In genomic region chr5:45225571-45226031, GRCh38 we compare ENCODE assay signal across 28 cellular contexts.
A peak's percentile ranks its signal among the peaks of the same experiment; 100 is the strongest.
DNase-seq lines count a peak whose midpoint lies in the region; ATAC-seq and TF ChIP-seq lines count a peak whose summit lies in the region.
"Had no signal": no experiment of that assay in that cellular context is flagged by ENCODE, and none has a peak within 500 bp of the region (broad histone marks: within the 10 kb centered on the region; RNA-seq: fewer than 3 reads in every experiment).

No MANE protein-coding gene starts in this region.

- no peaks in the 10 kb centered on the region for H3K79me2 ChIP-seq in HCT116 (ENCODE audit: insufficient read depth, low read length)

- no peak for TF ChIP-seq POLR2A in HCT116 (IDR thresholded peaks at IDR 0.05; ENCODE audit: borderline replicate concordance, extremely low read depth, insufficient read depth, insufficient read length)

- no peaks in the 10 kb centered on the region for H3K36me3 ChIP-seq in HCT116 (ENCODE audit: control insufficient read depth in 1 of 2, insufficient read depth in 2 of 2, low read length in 2 of 2)
- H3K36me3 ChIP-seq: heart right ventricle, lower lobe of right lung, MG63, neutrophil, right atrium auricular region, suprapubic skin had no signal

- H3K4me2 ChIP-seq in HCT116 (ENCODE audit: low read length) = no peak overlapping the region

- peak; percentile 34; the same call in 1 of the 2 replicates for ATAC-seq in HCT116
- ATAC-seq in HG03039 (IDR thresholded peaks at IDR 0.05; ENCODE audit: unreplicated experiment) = no peak
- no peak for ATAC-seq in HG03175 (IDR thresholded peaks at IDR 0.05; ENCODE audit: unreplicated experiment)
- ATAC-seq: activated CD8-positive, alpha-beta T cell treated with anti-CD3 and anti-CD28 coated beads for 36 hours; heart right ventricle; stimulated activated naive B cell treated with anti-CD40 and anti-IgM and Interleukin-4, amounts not matched to agents 10 μg/mL and 1 μg/mL and 100 μg/mL, for 72 hours had no signal

- TF ChIP-seq CTCF in HCT116 (IDR thresholded peaks at IDR 0.05 in 2 of 3, conservative IDR thresholded peaks at IDR 0.05 in 1 of 3; ENCODE audit: borderline replicate concordance in 1 of 3, insufficient read depth in 1 of 3, low read depth in 2 of 3, low read length in 2 of 3) = 0 out of 6 replicates have a peak, but pooled peaks of 2 of the 3 experiments have one; percentile 15 to 23

- DNase-seq in DMS53 (lab: John Stamatoyannopoulos, UW) (peak; percentile 55), DMS53 treated with DMSO at 0.1 percent for 48 hours (lab: John Stamatoyannopoulos, UW; ENCODE audit: unreplicated experiment) (no peak), HCT116 (ENCODE audit: low read depth, low spot score) (no peak), SHP77 treated with DMSO at 0.1 percent for 48 hours (lab: John Stamatoyannopoulos, UW) (peak; percentile 39), iPS-NIHi7 (ENCODE audit: extremely low spot score) (peak; percentile 5), A172 (ENCODE audit: low spot score) (no peak)
- DNase-seq: activated CD8-positive, alpha-beta T cell treated with anti-CD3 and anti-CD28 coated beads for 36 hours; AML-193; amniotic stem cell; dermis blood vessel endothelial cell; foreskin melanocyte; heart right ventricle; lower lobe of right lung; MG63; midbrain; naive B cell; NCI-H2081; NCI-H226; NCI-H526 treated with DMSO at 0.1 percent for 48 hours; small intestine; stimulated activated naive B cell treated with anti-CD40 and anti-IgM and Interleukin-4, amounts not matched to agents 10 μg/mL and 1 μg/mL and 100 μg/mL, for 72 hours; T-helper 2 cell had no signal

- RAD21 ChIA-PET in HCT116 (lab: Charles Lee; ENCODE audit: low non-redundant PET in 1 of 2, low total read pairs in 2 of 2, uncharacterized antibody in 2 of 2, unreplicated experiment in 2 of 2) = no interaction called here

- H3K9ac ChIP-seq in HCT116 (ENCODE audit: low read length) = no peak overlapping the region

- no peak overlapping the region for H2AFZ ChIP-seq in HCT116 (ENCODE audit: low read depth, low read length, poor library complexity, severe bottlenecking)

- no TSS peak for BruUV-seq in HCT116 (replicated peaks; lab: Mats Ljungman, UMichigan)

- no peak for TF ChIP-seq RAD21 in HCT116 (IDR thresholded peaks at IDR 0.05; ENCODE audit: low read depth)

- H3K9me2 ChIP-seq in HCT116 (ENCODE audit: insufficient read depth) = no peaks in the 10 kb centered on the region

- H3K4me3 ChIP-seq in HCT116 (replicated peaks in 1 of 2; ENCODE audit: low read depth in 1 of 2, low read length in 2 of 2) = no peak overlapping the region
- H3K4me3 ChIP-seq: heart right ventricle, lower lobe of right lung, MG63, right atrium auricular region, suprapubic skin had no signal

- H3K27me3 ChIP-seq in HCT116 (ENCODE audit: insufficient read depth, low read length) = no peaks in the 10 kb centered on the region
- H3K27me3 ChIP-seq: heart right ventricle, MG63, neutrophil, right atrium auricular region, suprapubic skin had no signal

- H3K27ac ChIP-seq in HCT116 (ENCODE audit: low read depth, low read length) = no peak overlapping the region
- H3K27ac ChIP-seq: heart right ventricle, lower lobe of right lung, neutrophil, right atrium auricular region, RWPE1, suprapubic skin had no signal

- H3K4me1 ChIP-seq in HCT116 (ENCODE audit: control insufficient read depth in 1 of 2, insufficient read depth in 2 of 2, low read length in 2 of 2) = no peaks in the 10 kb centered on the region
- H3K4me1 ChIP-seq: heart right ventricle, lower lobe of right lung, right atrium auricular region, suprapubic skin had no signal

- CTCF ChIA-PET in HCT116 (lab: Charles Lee) = interaction anchor here (0.6 kb wide), 1 partner anchor 52 kb away, joined by 3 read pairs; no protein-coding TSS in a partner anchor

- no peaks in the 10 kb centered on the region for H4K20me1 ChIP-seq in HCT116 (ENCODE audit: insufficient read depth)

- intact Hi-C loops in HCT116 (cut with micrococcal nuclease) = no loop called here

- POLR2A ChIA-PET in HCT116 (lab: Charles Lee) = no interaction called here

- no peaks in the 10 kb centered on the region for H3K9me3 ChIP-seq in HCT116 (ENCODE audit: control insufficient read depth in 1 of 2, insufficient read depth in 1 of 2, low read depth in 1 of 2, low read length in 2 of 2)
- H3K9me3 ChIP-seq: lower lobe of right lung, MG63, neutrophil, right atrium auricular region, suprapubic skin had no signal

TF ChIP-seq in HCT116, 20 proteins besides CTCF, POLR2A, EP300 and RAD21:
- TF ChIP-seq MAX (IDR thresholded peaks at IDR 0.05) (no peak), JUND (IDR thresholded peaks at IDR 0.05) (no peak), ATF3 (IDR thresholded peaks at IDR 0.05) (no peak), ZBTB33 (IDR thresholded peaks at IDR 0.05; ENCODE audit: extremely low read depth, insufficient replicate concordance, low read length) (no peak), CBX3 (IDR thresholded peaks at IDR 0.05; ENCODE audit: low read depth) (no peak), POLR2AphosphoS5 (IDR thresholded peaks at IDR 0.05; ENCODE audit: low read depth, low read length) (no peak), CEBPB (IDR thresholded peaks at IDR 0.05; ENCODE audit: low read depth) (no peak)

Comparison
In these comparisons a context has a peak if more than half of its experiments do, and no peak if none do; other contexts are left out.
1. DNase-seq: peak in DMS53 (single experiment), SHP77 treated with DMSO at 0.1 percent for 48 hours (single experiment) and iPS-NIHi7 (single experiment); none in DMS53 treated with DMSO at 0.1 percent for 48 hours (single experiment), HCT116 (single experiment) and A172 (single experiment).